Comparison of ENCODE assay signal across 16 cellular contexts in the genomic region with DNA sequence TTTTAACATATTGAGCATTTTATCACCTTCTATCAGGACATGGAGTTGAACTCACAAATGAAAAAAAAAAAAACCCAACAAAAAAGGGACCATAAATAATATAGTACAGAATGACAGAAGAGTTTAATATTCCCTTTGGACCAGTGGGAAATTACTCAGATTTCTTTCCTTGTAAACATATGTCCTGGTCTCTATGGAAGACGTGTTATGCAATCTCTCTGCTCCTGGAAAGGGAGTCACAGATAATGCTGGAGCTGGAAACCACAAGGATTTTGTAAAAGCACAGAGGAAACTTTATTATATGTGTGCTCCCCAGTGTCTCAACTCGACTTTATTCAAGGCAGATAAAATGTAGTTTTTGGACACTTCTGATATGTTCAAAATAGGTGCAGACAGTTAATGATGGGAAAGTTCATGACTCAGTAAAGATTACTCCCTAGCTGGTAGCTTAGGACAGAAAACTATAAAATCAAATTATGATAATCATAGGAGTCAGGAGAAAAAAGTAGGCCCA.
"Had no signal": no experiment of that assay in that cellular context is flagged by ENCODE, and none has a peak within 500 bp of the region (broad histone marks: within the 10 kb centered on the region; RNA-seq: fewer than 3 reads in every experiment).

No MANE protein-coding gene starts in this region.

- H3K9me3 ChIP-seq: neutrophil, tibial artery had no signal

- H3K9me3 Mint-ChIP-seq: activated T-helper 17 cell treated with anti-CD3 and anti-CD28 coated beads, Interleukin-2, amount 50 U/mL, for 72 hours; natural killer cell; stimulated activated memory B cell treated with anti-CD40 and anti-IgM and Interleukin-4, amounts not matched to agents 10 μg/mL and 1 μg/mL and 100 μg/mL, for 72 hours had no signal

- H3K36me3 ChIP-seq: cardiac muscle cell, neutrophil, tibial artery had no signal

- DNase-seq: activated CD4-positive, alpha-beta T cell treated with anti-CD3 and anti-CD28 coated beads for 4 hours; activated naive CD4-positive, alpha-beta T cell treated with Interleukin-2 at 50 U/mL for 16 hours; aorta; dorsolateral prefrontal cortex; erythroblast; foreskin fibroblast; mesendoderm; natural killer cell; stimulated activated CD4-positive, alpha-beta T cell treated with anti-CD3 and anti-CD28 coated beads, Interleukin-2, amount 100 ng/mL, for 48 hours; T-helper 17 cell; tibial artery had no signal

- H3K36me3 Mint-ChIP-seq: natural killer cell; stimulated activated memory B cell treated with anti-CD40 and anti-IgM and Interleukin-4, amounts not matched to agents 10 μg/mL and 1 μg/mL and 100 μg/mL, for 72 hours had no signal

- H3K4me3 ChIP-seq: cardiac muscle cell, dorsolateral prefrontal cortex, tibial artery had no signal

- H3K4me1 ChIP-seq: parathyroid adenoma, tibial artery had no signal

- H3K4me3 Mint-ChIP-seq: activated T-helper 17 cell treated with anti-CD3 and anti-CD28 coated beads, Interleukin-2, amount 50 U/mL, for 72 hours; natural killer cell; stimulated activated memory B cell treated with anti-CD40 and anti-IgM and Interleukin-4, amounts not matched to agents 10 μg/mL and 1 μg/mL and 100 μg/mL, for 72 hours; T-helper 17 cell had no signal

- H3K4me1 Mint-ChIP-seq: activated T-helper 17 cell treated with anti-CD3 and anti-CD28 coated beads, Interleukin-2, amount 50 U/mL, for 72 hours; natural killer cell; stimulated activated memory B cell treated with anti-CD40 and anti-IgM and Interleukin-4, amounts not matched to agents 10 μg/mL and 1 μg/mL and 100 μg/mL, for 72 hours had no signal

- H3K27ac ChIP-seq: cardiac muscle cell, dorsolateral prefrontal cortex, neutrophil, parathyroid adenoma, tibial artery had no signal

- H3K27ac Mint-ChIP-seq: activated T-helper 17 cell treated with anti-CD3 and anti-CD28 coated beads, Interleukin-2, amount 50 U/mL, for 72 hours; natural killer cell; stimulated activated memory B cell treated with anti-CD40 and anti-IgM and Interleukin-4, amounts not matched to agents 10 μg/mL and 1 μg/mL and 100 μg/mL, for 72 hours; T-helper 17 cell had no signal

- H3K27me3 ChIP-seq: neutrophil, tibial artery had no signal
